28 cellular contexts compared by ENCODE assay signal in the genomic region with DNA sequence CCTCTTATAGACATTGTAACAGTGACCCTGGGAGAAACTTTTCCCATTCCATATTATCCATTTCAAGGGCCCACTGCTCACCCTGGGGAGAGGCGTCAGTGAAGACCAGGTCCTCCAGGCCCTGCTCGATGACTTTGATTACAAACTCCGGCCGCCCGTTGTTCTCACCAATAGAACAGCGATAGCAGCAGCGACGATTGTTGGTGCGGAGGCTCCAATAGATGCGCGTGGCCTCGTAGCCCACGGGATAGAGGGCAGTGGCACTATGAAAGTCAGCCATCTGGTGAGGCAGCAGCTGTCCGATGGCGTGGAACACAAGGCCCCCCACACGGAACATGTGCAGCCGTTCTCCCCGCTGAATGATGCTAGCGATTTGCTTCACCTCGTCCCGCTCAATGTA. TPM values are rescaled to one million over a fixed set of nuclear protein-coding genes. Genes with fewer than 3 reads are reported as not detected.
"Had no signal": no experiment of that assay in that cellular context is flagged by ENCODE, and none has a peak within 500 bp of the region (broad histone marks: within the 10 kb centered on the region; RNA-seq: fewer than 3 reads in every experiment).

No MANE protein-coding gene starts in this region.

- H3K4me3 ChIP-seq: colonic mucosa had no signal

- H3K27me3 ChIP-seq: colonic mucosa had no signal

- H3K4me1 Mint-ChIP-seq: activated CD4-positive, alpha-beta T cell treated with anti-CD3 and anti-CD28 coated beads, Interleukin-2, amount 10 ng/mL, durations not matched to agents 24 days and 14 days; activated naive CD8-positive, alpha-beta T cell treated with anti-CD3 and anti-CD28 coated beads, Interleukin-2, amount 50 U/mL, for 24 hours; brain; mesothelial cell of epicardium; nephron; T-cell had no signal

- H3K27ac ChIP-seq: colonic mucosa had no signal

- H3K4me1 ChIP-seq: colonic mucosa had no signal

- ATAC-seq: activated naive CD8-positive, alpha-beta T cell treated with anti-CD3 and anti-CD28 coated beads, Interleukin-2, amount 50 U/mL, for 24 hours; SK-N-SH treated with all-trans-retinoic acid at 6 μM for 48 hours; T-cell had no signal

- DNase-seq: activated CD4-positive, alpha-beta T cell treated with anti-CD3 and anti-CD28 coated beads, Interleukin-2, amount 10 ng/mL, durations not matched to agents 24 days and 14 days; activated CD4-positive, CD25-positive, alpha-beta regulatory T cell; activated CD8-positive, alpha-beta memory T cell treated with anti-CD3 and anti-CD28 coated beads for 24 hours; activated effector memory CD4-positive, alpha-beta T cell treated with Interleukin-2 at 50 U/mL for 16 hours; activated naive CD4-positive, alpha-beta T cell treated with anti-CD3 and anti-CD28 coated beads, Interleukin-2, amount 10 ng/mL, durations not matched to agents 7 days and 5 days; activated naive CD8-positive, alpha-beta T cell treated with anti-CD3 and anti-CD28 coated beads, Interleukin-2, amount 50 U/mL, for 24 hours; anterior cingulate cortex; caudate nucleus; colonic mucosa; erythroblast; foreskin melanocyte; hypothalamus; occipital lobe; stimulated activated CD4-positive, alpha-beta T cell treated with anti-CD3 and anti-CD28 coated beads, Interleukin-12 subunit alpha, Interleukin-12 subunit beta, amount 100 ng/mL, for 4 hours; stimulated activated CD4-positive, alpha-beta T cell treated with anti-CD3 and anti-CD28 coated beads, Interleukin-1b, Interleukin-23, amount 100 ng/mL, for 48 hours; stimulated activated CD8-positive, alpha-beta memory T cell treated with anti-CD3 and anti-CD28 coated beads, Interleukin-4, amount 100 ng/mL, for 48 hours; T-cell; T-helper 9 cell had no signal

- H3K4me3 Mint-ChIP-seq: activated CD4-positive, alpha-beta T cell treated with anti-CD3 and anti-CD28 coated beads, Interleukin-2, amount 10 ng/mL, durations not matched to agents 24 days and 14 days; activated naive CD4-positive, alpha-beta T cell treated with anti-CD3 and anti-CD28 coated beads, Interleukin-2, amount 10 ng/mL, durations not matched to agents 7 days and 5 days; activated naive CD8-positive, alpha-beta T cell treated with anti-CD3 and anti-CD28 coated beads, Interleukin-2, amount 50 U/mL, for 24 hours; brain; mesothelial cell of epicardium; nephron; stimulated activated naive CD8-positive, alpha-beta T cell treated with anti-CD3 and anti-CD28 coated beads, Interleukin-15, Interleukin-2, amounts not matched to agents 100 ng/mL and 50 ng/mL, for 24 hours; T-cell; type B pancreatic cell had no signal

- H3K27me3 Mint-ChIP-seq: activated CD4-positive, alpha-beta T cell treated with anti-CD3 and anti-CD28 coated beads, Interleukin-2, amount 10 ng/mL, durations not matched to agents 24 days and 14 days; activated naive CD4-positive, alpha-beta T cell treated with anti-CD3 and anti-CD28 coated beads, Interleukin-2, amount 10 ng/mL, durations not matched to agents 7 days and 5 days; activated naive CD8-positive, alpha-beta T cell treated with anti-CD3 and anti-CD28 coated beads, Interleukin-2, amount 50 U/mL, for 24 hours; brain; progenitor cell of endocrine pancreas; stimulated activated naive CD8-positive, alpha-beta T cell treated with anti-CD3 and anti-CD28 coated beads, Interleukin-15, Interleukin-2, amounts not matched to agents 100 ng/mL and 50 ng/mL, for 24 hours; T-cell; type B pancreatic cell had no signal

- H3K9me3 ChIP-seq: colonic mucosa had no signal

- H3K27ac Mint-ChIP-seq: activated CD4-positive, alpha-beta T cell treated with anti-CD3 and anti-CD28 coated beads, Interleukin-2, amount 10 ng/mL, durations not matched to agents 24 days and 14 days; activated naive CD4-positive, alpha-beta T cell treated with anti-CD3 and anti-CD28 coated beads, Interleukin-2, amount 10 ng/mL, durations not matched to agents 7 days and 5 days; activated naive CD8-positive, alpha-beta T cell treated with anti-CD3 and anti-CD28 coated beads, Interleukin-2, amount 50 U/mL, for 24 hours; mesothelial cell of epicardium; progenitor cell of endocrine pancreas; stimulated activated naive CD8-positive, alpha-beta T cell treated with anti-CD3 and anti-CD28 coated beads, Interleukin-15, Interleukin-2, amounts not matched to agents 100 ng/mL and 50 ng/mL, for 24 hours; T-cell; type B pancreatic cell had no signal

- H3K9me3 Mint-ChIP-seq: activated CD4-positive, alpha-beta T cell treated with anti-CD3 and anti-CD28 coated beads, Interleukin-2, amount 10 ng/mL, durations not matched to agents 24 days and 14 days; activated naive CD4-positive, alpha-beta T cell treated with anti-CD3 and anti-CD28 coated beads, Interleukin-2, amount 10 ng/mL, durations not matched to agents 7 days and 5 days; activated naive CD8-positive, alpha-beta T cell treated with anti-CD3 and anti-CD28 coated beads, Interleukin-2, amount 50 U/mL, for 24 hours; brain; mesothelial cell of epicardium; nephron; stimulated activated naive CD8-positive, alpha-beta T cell treated with anti-CD3 and anti-CD28 coated beads, Interleukin-15, Interleukin-2, amounts not matched to agents 100 ng/mL and 50 ng/mL, for 24 hours; T-cell; type B pancreatic cell had no signal

RNA-seq across cellular contexts. Expression of a gene that starts 26.9 kb away (rescaled TPM):
- total RNA-seq: left lobe of liver, lung microvascular endothelial cell had no signal

RNA-seq across cellular contexts. Expression of a gene that starts 48.0 kb away (rescaled TPM):
- total RNA-seq: activated CD4-positive, alpha-beta T cell treated with anti-CD3 and anti-CD28 coated beads, Interleukin-2, amount 10 ng/mL, durations not matched to agents 24 days and 14 days; colonic mucosa; left lobe of liver; lung microvascular endothelial cell; mesothelial cell of epicardium; occipital lobe; progenitor cell of endocrine pancreas had no signal
- polyA plus RNA-seq: keratinocyte had no signal
